In the genomic region with DNA sequence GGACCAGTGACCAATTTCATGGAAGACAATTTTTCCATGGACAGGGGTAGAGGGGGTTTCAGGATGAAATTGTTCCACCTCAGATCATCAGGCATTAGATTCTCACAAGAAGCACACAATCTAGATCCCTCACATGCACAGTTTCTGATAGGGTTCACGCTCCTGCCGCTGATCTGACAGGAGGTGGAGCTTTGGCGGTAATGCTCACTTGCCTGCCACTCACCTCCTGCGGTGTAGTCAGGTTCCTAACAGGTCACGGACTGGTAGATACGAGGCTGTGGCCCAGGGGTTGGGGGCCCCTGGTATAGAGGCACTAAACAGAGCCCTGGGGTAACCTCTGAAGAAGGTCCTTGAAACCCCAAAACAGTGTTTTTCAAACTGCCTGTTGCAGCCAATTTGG, we compare ENCODE assay signal across 22 cellular contexts. TPM values are rescaled to one million over a fixed set of nuclear protein-coding genes. Genes with fewer than 3 reads are reported as not detected.
DNase-seq lines count a peak whose midpoint lies in the region; ATAC-seq, FAIRE-seq and TF ChIP-seq lines count a peak whose summit lies in the region.
"Had no signal": no experiment of that assay in that cellular context is flagged by ENCODE, and none has a peak within 500 bp of the region (broad histone marks: within the 10 kb centered on the region; RNA-seq: fewer than 3 reads in every experiment).

No MANE protein-coding gene starts in this region.

- FAIRE-seq in K562 (lab: Jason Lieb, UNC) = no peak
- FAIRE-seq: D721Med, GM12891, GM18507 had no signal

- BruUV-seq in K562 (replicated peaks; lab: Mats Ljungman, UMichigan) = no TSS peak

- TF ChIP-seq RAD21 in K562 (CRISPR knock-in tag; conservative IDR thresholded peaks at IDR 0.05 in 1 of 2, IDR thresholded peaks at IDR 0.05 in 1 of 2) = no peak

- POLR2A ChIA-PET in HEK293 (lab: Yijun Ruan, JAX) = no interaction called here
- POLR2A ChIA-PET in K562 (lab: Yijun Ruan, JAX) = no interaction called here

- peaks cover 4% of the 10 kb centered on the region; the same call in 1 of the 2 replicates for H4K20me1 ChIP-seq in K562 (replicated peaks; ENCODE audit: control insufficient read depth, insufficient read depth, low read length)

- WGBS in K562 (ENCODE audit: insufficient coverage, low coverage, missing lambda C conversion rate) = 83% methylated on average over 6 of the region's 6 CpGs

- no peaks in the 10 kb centered on the region for H3K9me3 ChIP-seq in HEK293 (ENCODE audit: control insufficient read depth, insufficient read depth, low read depth, low read length)
- no peaks in the 10 kb centered on the region for H3K9me3 ChIP-seq in T-helper 17 cell (ENCODE audit: control insufficient read depth, low read length, poor library complexity, severe bottlenecking)
- H3K9me3 ChIP-seq in K562 (replicated peaks; ENCODE audit: control insufficient read depth, insufficient read depth, low read depth, low read length) = no peaks in the 10 kb centered on the region
- H3K9me3 ChIP-seq: BE2C had no signal

- H3K4me1 Mint-ChIP-seq in T-helper 17 cell = peaks cover 30% of the 10 kb centered on the region
- peaks cover 35 to 61% (median 52%) of the 10 kb centered on the region in 3 donors for H3K4me1 Mint-ChIP-seq in naive B cell
- H3K4me1 Mint-ChIP-seq in activated T-helper 17 cell treated with anti-CD3 and anti-CD28 coated beads, Interleukin-2, amount 50 U/mL, for 72 hours = peaks cover 22% of the 10 kb centered on the region

- H3K27ac ChIP-seq in HEK293 (ENCODE audit: extremely low read depth, low read depth, low read length) (no peak overlapping the region), K562 (ENCODE audit: extremely low read depth, low read depth, low read length) (no peak overlapping the region)
- H3K27ac ChIP-seq: BLaER1 treated with 17β-estradiol and CSF1 and Interleukin-3, amounts not matched to agents 10 nM and 100 nM had no signal

- DNase-seq in T-helper 17 cell (no peak), K562 (ENCODE audit: extremely low read depth in 1 of 4, low spot score in 3 of 4) (no peak), naive B cell (no peak), Right ventricle myocardium superior (no peak)
- DNase-seq: BE2C; CD4-positive, alpha-beta T cell; CD8-positive, alpha-beta memory T cell; DMS 273 treated with DMSO at 0.1 percent for 48 hours; DMS79; EL; GDM1; GOT3; H7; HCEC 1CT had no signal

- 0 out of 2 replicates have a peak, but pooled peaks cover 5% of the 10 kb centered on the region for H3K4me1 ChIP-seq in HEK293 (ENCODE audit: control insufficient read depth, insufficient read depth, low read length)
- H3K4me1 ChIP-seq in K562 (replicated peaks in 1 of 2; ENCODE audit: control insufficient read depth in 2 of 2, insufficient read depth in 2 of 2, low read length in 2 of 2) = peaks cover 0 to 10% of the 10 kb centered on the region in 2 experiments; a peak in 3 of 5 replicates

- TF ChIP-seq POLR2A in K562 (conservative IDR thresholded peaks at IDR 0.05) = no peak

- no peak overlapping the region for H3K4me2 ChIP-seq in K562 (ENCODE audit: insufficient read depth, low read length)
- H3K4me2 ChIP-seq: BLaER1 treated with 17β-estradiol and CSF1 and Interleukin-3, amounts not matched to agents 10 nM and 100 nM had no signal

- no peaks in the 10 kb centered on the region for H3K9me3 Mint-ChIP-seq in naive B cell
- no peaks in the 10 kb centered on the region for H3K9me3 Mint-ChIP-seq in activated T-helper 17 cell treated with anti-CD3 and anti-CD28 coated beads, Interleukin-2, amount 50 U/mL, for 72 hours
- H3K9me3 Mint-ChIP-seq: CD14-positive monocyte; CD4-positive, alpha-beta T cell; CD8-positive, alpha-beta memory T cell had no signal

- intact Hi-C loops in K562 (cut with micrococcal nuclease) (no loop called here), Right ventricle myocardium superior (cut with DNase I) (no loop called here)

- H3K79me2 ChIP-seq in K562 (ENCODE audit: control insufficient read depth, insufficient read depth, low read length) = peaks cover 94% of the 10 kb centered on the region

- H3K36me3 ChIP-seq in HEK293 (ENCODE audit: control insufficient read depth in 2 of 2, insufficient read depth in 1 of 2, low read length in 2 of 2) = peaks cover 0 to 3% of the 10 kb centered on the region in 2 experiments; a peak in 1 of 3 replicates
- H3K36me3 ChIP-seq in K562 (ENCODE audit: control insufficient read depth, insufficient read depth, low read length) = 0 out of 3 replicates have a peak, but pooled peaks cover 3% of the 10 kb centered on the region
- H3K36me3 ChIP-seq: BE2C had no signal

- no peaks in the 10 kb centered on the region for H3K27me3 ChIP-seq in K562 (ENCODE audit: control insufficient read depth in 2 of 2, insufficient read depth in 2 of 2, low read length in 2 of 2)
- H3K27me3 ChIP-seq: BE2C; BLaER1 treated with 17β-estradiol and CSF1 and Interleukin-3, amounts not matched to agents 10 nM and 100 nM had no signal

- TF ChIP-seq CTCF in HEK293 (tag by site-specific recombination; IDR thresholded peaks at IDR 0.05) = no peak
- TF ChIP-seq CTCF in K562 (IDR thresholded peaks at IDR 0.05 in 2 of 3, conservative IDR thresholded peaks at IDR 0.05 in 1 of 3; ENCODE audit: insufficient read depth in 2 of 3, low read depth in 1 of 3, low read length in 3 of 3) = no peak

- no peak overlapping the region for H3K4me3 ChIP-seq in HEK293 (ENCODE audit: low read depth, low read length)
- H3K4me3 ChIP-seq in K562 = no peak overlapping the region
- H3K4me3 ChIP-seq: BLaER1 treated with 17β-estradiol and CSF1 and Interleukin-3, amounts not matched to agents 10 nM and 100 nM had no signal

- no peaks in the 10 kb centered on the region for H3K27me3 Mint-ChIP-seq in T-helper 17 cell
- H3K27me3 Mint-ChIP-seq in naive B cell = no peaks in the 10 kb centered on the region
- H3K27me3 Mint-ChIP-seq in activated T-helper 17 cell treated with anti-CD3 and anti-CD28 coated beads, Interleukin-2, amount 50 U/mL, for 72 hours = no peaks in the 10 kb centered on the region
- H3K27me3 Mint-ChIP-seq: CD4-positive, alpha-beta T cell; CD8-positive, alpha-beta memory T cell had no signal

- ATAC-seq in T-helper 17 cell (peak; percentile 12), K562 (no peak), naive B cell (ENCODE audit: low read depth in 2 of 2) (no peak), Right ventricle myocardium superior (ENCODE audit: poor library complexity) (no peak), GM21390 (IDR thresholded peaks at IDR 0.05; ENCODE audit: unreplicated experiment) (no peak)
- no peak for ATAC-seq in activated T-helper 17 cell treated with anti-CD3 and anti-CD28 coated beads, Interleukin-2, amount 50 U/mL, for 72 hours (replicated peaks)

- CTCF ChIA-PET in HEK293 (lab: Yijun Ruan, JAX) (interaction anchor here (0.7 kb wide), 2 partner anchors 12 to 19 kb away, joined by 3 read pairs; no protein-coding TSS in a partner anchor), K562 (lab: Yijun Ruan, JAX; ENCODE audit: low intra/inter-chr PET ratio) (no interaction called here)

- H3K9ac ChIP-seq in K562 (ENCODE audit: insufficient read depth in 1 of 2, low read depth in 2 of 2, low read length in 2 of 2) = no peak overlapping the region
- H3K9ac ChIP-seq: BLaER1 treated with 17β-estradiol and CSF1 and Interleukin-3, amounts not matched to agents 10 nM and 100 nM had no signal

- in situ Hi-C loops in K562 (cut with MboI) = no loop called here

- H3K27ac Mint-ChIP-seq in T-helper 17 cell = no peak overlapping the region
- peak overlapping the region in 4 of 6 donors; percentile 51 to 84 (median 73) for H3K27ac Mint-ChIP-seq in naive B cell
- H3K27ac Mint-ChIP-seq in activated T-helper 17 cell treated with anti-CD3 and anti-CD28 coated beads, Interleukin-2, amount 50 U/mL, for 72 hours = no peak overlapping the region
- H3K27ac Mint-ChIP-seq: CD14-positive monocyte; CD4-positive, alpha-beta T cell had no signal

- H3K36me3 Mint-ChIP-seq in T-helper 17 cell (ENCODE audit: low read depth) (no peaks in the 10 kb centered on the region), naive B cell (no peaks in the 10 kb centered on the region)
- H3K36me3 Mint-ChIP-seq in activated T-helper 17 cell treated with anti-CD3 and anti-CD28 coated beads, Interleukin-2, amount 50 U/mL, for 72 hours (ENCODE audit: low read depth) = no peaks in the 10 kb centered on the region

- H2AFZ ChIP-seq in K562 (ENCODE audit: low read depth, low read length) = no peak overlapping the region

- H3K9me1 ChIP-seq in K562 (ENCODE audit: control insufficient read depth, insufficient read depth, low read length) = no peaks in the 10 kb centered on the region

- H3K4me3 Mint-ChIP-seq in T-helper 17 cell = no peak overlapping the region
- peak overlapping the region in 2 of 8 donors; percentile 25 for H3K4me3 Mint-ChIP-seq in naive B cell
- no peak overlapping the region for H3K4me3 Mint-ChIP-seq in activated T-helper 17 cell treated with anti-CD3 and anti-CD28 coated beads, Interleukin-2, amount 50 U/mL, for 72 hours
- H3K4me3 Mint-ChIP-seq: CD14-positive monocyte; CD4-positive, alpha-beta T cell; CD8-positive, alpha-beta memory T cell had no signal

- no peak for TF ChIP-seq EP300 in K562 (IDR thresholded peaks at IDR 0.05; ENCODE audit: low read length)

TF ChIP-seq in K562, 482 proteins besides CTCF, POLR2A, EP300 and RAD21 (continues in another document):
- TF ChIP-seq ZNF76 (CRISPR knock-in tag; IDR thresholded peaks at IDR 0.05; ENCODE audit: borderline replicate concordance) (no peak), SMARCE1 (IDR thresholded peaks at IDR 0.05) (no peak), GATAD2B (IDR thresholded peaks at IDR 0.05; ENCODE audit: borderline replicate concordance) (no peak)

RNA-seq across cellular contexts. Expression of gene BRAF, which starts 6.5 kb away (rescaled TPM):
- total RNA-seq in T-helper 17 cell (10 to 100 TPM; 56.1 to 59.6 TPM), K562 (2014; rRNA removed) (16.4 and 17.4 TPM in 2 replicates), K562 (2014; rRNA removed; fragmentation: Illumina TruSeq; extraction: Trizol) (38.3 and 42.7 TPM in 2 replicates), K562 (2015; rRNA removed; fragmentation: Illumina TruSeq; extraction: Trizol) (32.5 and 37.8 TPM in 2 replicates), K562 (2021) (33.4 and 34.1 TPM in 2 replicates), Right ventricle myocardium superior (16.6 TPM)
- total RNA-seq in K562 (2011; cell fraction: chromatin; rRNA removed; ENCODE audit: low replicate concordance) = 127 and 304 TPM in 2 replicates
- total RNA-seq in K562 (2011; cell fraction: nucleolus; rRNA removed) = 36.5 and 52.8 TPM in 2 replicates
- total RNA-seq in K562 (2011; cell fraction: nucleoplasm; rRNA removed) = 111 and 199 TPM in 2 replicates
- polyA plus RNA-seq in K562 (2011; rRNA removed) (37.2 and 38.5 TPM in 2 replicates), K562 (2014; fragmentation: Illumina TruSeq; extraction: Trizol) (21.9 and 24.1 TPM in 2 replicates), K562 (2014; fragmentation: Nextera tagmentation; extraction: Ambion mirVana) (1 to 10 TPM; 3.6 to 6.6 TPM), K562 (2014; rRNA removed) (14.0 and 15.1 TPM in 2 replicates), naive B cell (ENCODE audit: low read depth in 6 of 6) (10 to 100 TPM; 14.8 to 27.9 (median 21.1) TPM)
- polyA plus RNA-seq in K562 (2011; cell fraction: cytosol; rRNA removed) = 12.1 and 24.8 TPM in 2 replicates
- polyA plus RNA-seq in K562 (2011; cell fraction: nucleus; rRNA removed) = 34.7 and 51.3 TPM in 2 replicates
- polyA plus RNA-seq in K562 (2012) = 15.7 and 20.2 TPM in 2 replicates
- polyA minus RNA-seq in K562 (2011; rRNA and poly(A)+ RNA removed) = 138 and 189 TPM in 2 replicates
- 46.0 and 52.5 TPM in 2 replicates for polyA minus RNA-seq in K562 (2011; cell fraction: cytosol; rRNA and poly(A)+ RNA removed)
- 63.0 and 111 TPM in 2 replicates for polyA minus RNA-seq in K562 (2011; cell fraction: nucleus; rRNA and poly(A)+ RNA removed)
- total RNA-seq in activated T-helper 17 cell treated with anti-CD3 and anti-CD28 coated beads, Interleukin-2, amount 50 U/mL, for 72 hours = 10 to 100 TPM; 27.6 to 35.1 TPM

Comparison
In these comparisons a context has a peak if more than half of its experiments do, and no peak if none do; other contexts are left out.
1. H3K27ac Mint-ChIP-seq: peak in naive B cell (4 of 6); none in T-helper 17 cell (single experiment) and activated T-helper 17 cell treated with anti-CD3 and anti-CD28 coated beads, Interleukin-2, amount 50 U/mL, for 72 hours (single experiment).